In genomic region chr1:86739901-86740507, GRCh38 we compare ENCODE assay signal across 8 cellular contexts. TPM values are rescaled to one million over a fixed set of nuclear protein-coding genes. Genes with fewer than 3 reads are reported as not detected.
DNase-seq lines count a peak whose midpoint lies in the region; ATAC-seq and TF ChIP-seq lines count a peak whose summit lies in the region.

No MANE protein-coding gene starts in this region.

- no peaks in the 10 kb centered on the region for H3K4me1 Mint-ChIP-seq in activated T-helper 2 cell treated with anti-CD3 and anti-CD28 coated beads, Interferon-gamma antibody, Interleukin-2, Interleukin-4, amounts not matched to agents 10 μg/mL and 5 μg/mL and 100 μg/mL, durations not matched to agents 14 hours and 24 hours and 36 hours (ENCODE audit: low read depth)
- H3K4me1 Mint-ChIP-seq in endothelial cell (ENCODE audit: unreplicated experiment): no peaks in the 10 kb centered on the region

- DNase-seq in HT1080 (ENCODE audit: low read depth) (peak; percentile 5), iris pigment epithelial cell (ENCODE audit: low read depth) (peak; percentile 46), endothelial cell (ENCODE audit: low spot score) (no peak), dedifferentiated amniotic fluid mesenchymal stem cell (ENCODE audit: extremely low spot score) (no peak), MG63 (no peak)
- DNase-seq in activated T-helper 2 cell treated with anti-CD3 and anti-CD28 coated beads, Interferon-gamma antibody, Interleukin-2, Interleukin-4, amounts not matched to agents 10 μg/mL and 5 μg/mL and 100 μg/mL, durations not matched to agents 14 hours and 24 hours and 36 hours (ENCODE audit: low spot score): no peak

- no peak overlapping the region for H3K4me3 Mint-ChIP-seq in activated T-helper 2 cell treated with anti-CD3 and anti-CD28 coated beads, Interferon-gamma antibody, Interleukin-2, Interleukin-4, amounts not matched to agents 10 μg/mL and 5 μg/mL and 100 μg/mL, durations not matched to agents 14 hours and 24 hours and 36 hours (ENCODE audit: low read depth)
- no peak overlapping the region for H3K4me3 Mint-ChIP-seq in endothelial cell (ENCODE audit: unreplicated experiment)

- no peak for TF ChIP-seq CTCF in endothelial cell (IDR thresholded peaks at IDR 0.05; ENCODE audit: unreplicated experiment)

- no peak overlapping the region for H3K27ac Mint-ChIP-seq in activated T-helper 2 cell treated with anti-CD3 and anti-CD28 coated beads, Interferon-gamma antibody, Interleukin-2, Interleukin-4, amounts not matched to agents 10 μg/mL and 5 μg/mL and 100 μg/mL, durations not matched to agents 14 hours and 24 hours and 36 hours
- H3K27ac Mint-ChIP-seq in endothelial cell (ENCODE audit: unreplicated experiment): no peak overlapping the region

- H3K9me3 ChIP-seq in MG63: no peaks in the 10 kb centered on the region

- peaks cover 40% of the 10 kb centered on the region for H3K36me3 Mint-ChIP-seq in activated T-helper 2 cell treated with anti-CD3 and anti-CD28 coated beads, Interferon-gamma antibody, Interleukin-2, Interleukin-4, amounts not matched to agents 10 μg/mL and 5 μg/mL and 100 μg/mL, durations not matched to agents 14 hours and 24 hours and 36 hours (ENCODE audit: low read depth)
- H3K36me3 Mint-ChIP-seq in endothelial cell (ENCODE audit: low read depth, unreplicated experiment): peaks cover 16% of the 10 kb centered on the region

- H3K9me3 Mint-ChIP-seq in activated T-helper 2 cell treated with anti-CD3 and anti-CD28 coated beads, Interferon-gamma antibody, Interleukin-2, Interleukin-4, amounts not matched to agents 10 μg/mL and 5 μg/mL and 100 μg/mL, durations not matched to agents 14 hours and 24 hours and 36 hours: no peaks in the 10 kb centered on the region
- H3K9me3 Mint-ChIP-seq in endothelial cell (ENCODE audit: unreplicated experiment): no peaks in the 10 kb centered on the region

- H3K27me3 Mint-ChIP-seq in activated T-helper 2 cell treated with anti-CD3 and anti-CD28 coated beads, Interferon-gamma antibody, Interleukin-2, Interleukin-4, amounts not matched to agents 10 μg/mL and 5 μg/mL and 100 μg/mL, durations not matched to agents 14 hours and 24 hours and 36 hours (ENCODE audit: low read depth): no peaks in the 10 kb centered on the region
- peaks cover 2% of the 10 kb centered on the region for H3K27me3 Mint-ChIP-seq in endothelial cell (ENCODE audit: unreplicated experiment)

- intact Hi-C loops in activated T-helper 2 cell treated with anti-CD3 and anti-CD28 coated beads, Interferon-gamma antibody, Interleukin-2, Interleukin-4, amounts not matched to agents 10 μg/mL and 5 μg/mL and 100 μg/mL, durations not matched to agents 14 hours and 24 hours and 36 hours (cut with micrococcal nuclease): loop anchor here (2.0 to 5.0 kb wide), 2 partner anchors 35 to 238 kb away; partner anchors contain the start of gene SH3GLB1

- ATAC-seq in GM18498 (IDR thresholded peaks at IDR 0.05; ENCODE audit: unreplicated experiment): peak; percentile 83
- ATAC-seq in GM21390 (IDR thresholded peaks at IDR 0.05; ENCODE audit: unreplicated experiment): peak; percentile 74

- H3K36me3 ChIP-seq in MG63: peaks cover 48% of the 10 kb centered on the region

- no peaks in the 10 kb centered on the region for H3K27me3 ChIP-seq in MG63

- H3K4me3 ChIP-seq in MG63: no peak overlapping the region

RNA-seq across cellular contexts. Expression of gene SH3GLB1, which starts 35.6 kb away (rescaled TPM):
- total RNA-seq in HT1080 (2014; rRNA removed; shearing (Covaris generic)): 27.4 and 41.4 TPM in 2 replicates
- 37.3 and 42.1 TPM in 2 replicates for polyA plus RNA-seq in HT1080 (2015; cell fraction: cytosol; rRNA removed)
- polyA plus RNA-seq in HT1080 (2015; cell fraction: nucleus; rRNA removed): 25.5 and 26.8 TPM in 2 replicates
- 60.5 and 65.7 TPM in 2 replicates for total RNA-seq in activated T-helper 2 cell treated with anti-CD3 and anti-CD28 coated beads, Interferon-gamma antibody, Interleukin-2, Interleukin-4, amounts not matched to agents 10 μg/mL and 5 μg/mL and 100 μg/mL, durations not matched to agents 14 hours and 24 hours and 36 hours
- total RNA-seq in endothelial cell (ENCODE audit: unreplicated experiment): 117 TPM
- total RNA-seq in MG63 (2014; rRNA removed; shearing (Covaris generic); ENCODE audit: low replicate concordance): 24.1 and 25.1 TPM in 2 replicates

Comparison
In these comparisons a context has a peak if more than half of its experiments do, and no peak if none do; other contexts are left out.
1. DNase-seq: peak in HT1080 (single experiment) and iris pigment epithelial cell (single experiment); none in activated T-helper 2 cell treated with anti-CD3 and anti-CD28 coated beads, Interferon-gamma antibody, Interleukin-2, Interleukin-4, amounts not matched to agents 10 μg/mL and 5 μg/mL and 100 μg/mL, durations not matched to agents 14 hours and 24 hours and 36 hours (single experiment), endothelial cell (single experiment), dedifferentiated amniotic fluid mesenchymal stem cell (single experiment) and MG63 (single experiment).